1 cellular context compared by ENCODE assay signal in the genomic region with DNA sequence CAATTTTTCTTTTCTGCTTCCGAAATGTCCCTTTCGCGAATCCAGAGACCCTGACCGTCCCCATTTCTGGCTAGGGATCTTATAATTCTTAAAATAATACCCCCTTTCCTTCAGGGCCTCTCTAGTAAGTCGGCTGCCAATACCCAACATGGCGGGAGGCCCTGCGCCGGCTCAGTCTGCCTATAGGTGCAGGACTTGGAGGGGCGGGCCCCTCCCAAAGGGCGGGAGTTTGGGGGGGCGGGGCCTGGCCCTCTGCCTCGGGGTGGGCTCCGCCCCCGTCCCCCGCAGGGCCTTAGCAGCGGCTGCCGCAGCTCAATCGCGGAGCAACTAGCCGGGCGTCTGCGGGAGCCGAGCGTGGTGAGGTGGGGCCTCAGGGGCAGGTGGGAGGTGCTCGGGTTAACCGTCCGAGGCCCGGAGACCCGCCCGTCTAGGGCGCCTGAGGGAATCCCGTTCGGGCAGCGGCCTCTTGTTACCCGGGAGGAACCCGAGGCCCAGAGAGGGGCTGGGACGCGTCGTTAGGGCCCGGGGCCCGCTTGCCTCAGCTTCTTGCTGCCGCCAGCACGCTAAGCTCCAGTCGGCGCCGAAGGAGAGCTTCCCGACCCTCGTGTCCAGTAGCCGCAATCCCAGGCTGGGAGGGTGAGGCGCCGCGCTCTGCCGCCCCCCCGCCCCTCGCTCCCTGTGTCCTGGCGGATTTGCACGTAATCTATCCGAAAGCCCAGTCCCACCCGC.
TF ChIP-seq lines count a peak whose summit lies in the region.

A gene with protein sequence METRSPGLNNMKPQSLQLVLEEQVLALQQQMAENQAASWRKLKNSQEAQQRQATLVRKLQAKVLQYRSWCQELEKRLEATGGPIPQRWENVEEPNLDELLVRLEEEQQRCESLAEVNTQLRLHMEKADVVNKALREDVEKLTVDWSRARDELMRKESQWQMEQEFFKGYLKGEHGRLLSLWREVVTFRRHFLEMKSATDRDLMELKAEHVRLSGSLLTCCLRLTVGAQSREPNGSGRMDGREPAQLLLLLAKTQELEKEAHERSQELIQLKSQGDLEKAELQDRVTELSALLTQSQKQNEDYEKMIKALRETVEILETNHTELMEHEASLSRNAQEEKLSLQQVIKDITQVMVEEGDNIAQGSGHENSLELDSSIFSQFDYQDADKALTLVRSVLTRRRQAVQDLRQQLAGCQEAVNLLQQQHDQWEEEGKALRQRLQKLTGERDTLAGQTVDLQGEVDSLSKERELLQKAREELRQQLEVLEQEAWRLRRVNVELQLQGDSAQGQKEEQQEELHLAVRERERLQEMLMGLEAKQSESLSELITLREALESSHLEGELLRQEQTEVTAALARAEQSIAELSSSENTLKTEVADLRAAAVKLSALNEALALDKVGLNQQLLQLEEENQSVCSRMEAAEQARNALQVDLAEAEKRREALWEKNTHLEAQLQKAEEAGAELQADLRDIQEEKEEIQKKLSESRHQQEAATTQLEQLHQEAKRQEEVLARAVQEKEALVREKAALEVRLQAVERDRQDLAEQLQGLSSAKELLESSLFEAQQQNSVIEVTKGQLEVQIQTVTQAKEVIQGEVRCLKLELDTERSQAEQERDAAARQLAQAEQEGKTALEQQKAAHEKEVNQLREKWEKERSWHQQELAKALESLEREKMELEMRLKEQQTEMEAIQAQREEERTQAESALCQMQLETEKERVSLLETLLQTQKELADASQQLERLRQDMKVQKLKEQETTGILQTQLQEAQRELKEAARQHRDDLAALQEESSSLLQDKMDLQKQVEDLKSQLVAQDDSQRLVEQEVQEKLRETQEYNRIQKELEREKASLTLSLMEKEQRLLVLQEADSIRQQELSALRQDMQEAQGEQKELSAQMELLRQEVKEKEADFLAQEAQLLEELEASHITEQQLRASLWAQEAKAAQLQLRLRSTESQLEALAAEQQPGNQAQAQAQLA (N-terminal part only) (plus strand): TSS at position 718 of the 729 bp plus-strand sequence. CDS start 6,770 bp downstream, outside the sequence.

TF ChIP-seq in GM12878, 131 proteins besides CTCF, POLR2A, EP300 and RAD21 (continued from another document):
- TF ChIP-seq, protein P1, sequence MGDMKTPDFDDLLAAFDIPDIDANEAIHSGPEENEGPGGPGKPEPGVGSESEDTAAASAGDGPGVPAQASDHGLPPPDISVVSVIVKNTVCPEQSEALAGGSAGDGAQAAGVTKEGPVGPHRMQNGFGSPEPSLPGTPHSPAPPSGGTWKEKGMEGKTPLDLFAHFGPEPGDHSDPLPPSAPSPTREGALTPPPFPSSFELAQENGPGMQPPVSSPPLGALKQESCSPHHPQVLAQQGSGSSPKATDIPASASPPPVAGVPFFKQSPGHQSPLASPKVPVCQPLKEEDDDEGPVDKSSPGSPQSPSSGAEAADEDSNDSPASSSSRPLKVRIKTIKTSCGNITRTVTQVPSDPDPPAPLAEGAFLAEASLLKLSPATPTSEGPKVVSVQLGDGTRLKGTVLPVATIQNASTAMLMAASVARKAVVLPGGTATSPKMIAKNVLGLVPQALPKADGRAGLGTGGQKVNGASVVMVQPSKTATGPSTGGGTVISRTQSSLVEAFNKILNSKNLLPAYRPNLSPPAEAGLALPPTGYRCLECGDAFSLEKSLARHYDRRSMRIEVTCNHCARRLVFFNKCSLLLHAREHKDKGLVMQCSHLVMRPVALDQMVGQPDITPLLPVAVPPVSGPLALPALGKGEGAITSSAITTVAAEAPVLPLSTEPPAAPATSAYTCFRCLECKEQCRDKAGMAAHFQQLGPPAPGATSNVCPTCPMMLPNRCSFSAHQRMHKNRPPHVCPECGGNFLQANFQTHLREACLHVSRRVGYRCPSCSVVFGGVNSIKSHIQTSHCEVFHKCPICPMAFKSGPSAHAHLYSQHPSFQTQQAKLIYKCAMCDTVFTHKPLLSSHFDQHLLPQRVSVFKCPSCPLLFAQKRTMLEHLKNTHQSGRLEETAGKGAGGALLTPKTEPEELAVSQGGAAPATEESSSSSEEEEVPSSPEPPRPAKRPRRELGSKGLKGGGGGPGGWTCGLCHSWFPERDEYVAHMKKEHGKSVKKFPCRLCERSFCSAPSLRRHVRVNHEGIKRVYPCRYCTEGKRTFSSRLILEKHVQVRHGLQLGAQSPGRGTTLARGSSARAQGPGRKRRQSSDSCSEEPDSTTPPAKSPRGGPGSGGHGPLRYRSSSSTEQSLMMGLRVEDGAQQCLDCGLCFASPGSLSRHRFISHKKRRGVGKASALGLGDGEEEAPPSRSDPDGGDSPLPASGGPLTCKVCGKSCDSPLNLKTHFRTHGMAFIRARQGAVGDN (IDR thresholded peaks at IDR 0.05) = no peak
- TF ChIP-seq MTA2 (IDR thresholded peaks at IDR 0.05; ENCODE audit: low read depth) (no peak), BACH1 (IDR thresholded peaks at IDR 0.05; ENCODE audit: borderline replicate concordance) (0 out of 2 replicates have a peak, but pooled peaks have one; percentile 39), YBX1 (IDR thresholded peaks at IDR 0.05) (no peak), GABPA (IDR thresholded peaks at IDR 0.05; ENCODE audit: low read depth) (no peak), HCFC1 (IDR thresholded peaks at IDR 0.05; ENCODE audit: low read length) (0 out of 2 replicates have a peak, but pooled peaks have one; percentile 8), RFX5 (IDR thresholded peaks at IDR 0.05; ENCODE audit: low read depth, low read length) (no peak), SMAD5 (IDR thresholded peaks at IDR 0.05; ENCODE audit: low read depth) (no peak), SMARCA5 (IDR thresholded peaks at IDR 0.05) (no peak), TCF12 (IDR thresholded peaks at IDR 0.05; ENCODE audit: low read depth, low read length) (no peak), FOXK2 (IDR thresholded peaks at IDR 0.05) (no peak), BCL11A (IDR thresholded peaks at IDR 0.05; ENCODE audit: low read depth, low read length) (no peak), NFIC (IDR thresholded peaks at IDR 0.05; ENCODE audit: low read depth, low read length) (no peak), GATAD2B (conservative IDR thresholded peaks at IDR 0.05; ENCODE audit: low read depth) (peak; percentile 50), FOS (IDR thresholded peaks at IDR 0.05; ENCODE audit: borderline replicate concordance, extremely low read depth, insufficient read length) (no peak), WRNIP1 (IDR thresholded peaks at IDR 0.05; ENCODE audit: borderline replicate concordance, low read depth, low read length) (no peak), SUPT20H (IDR thresholded peaks at IDR 0.05; ENCODE audit: borderline replicate concordance, control insufficient read depth, low read depth, low read length) (no peak), RUNX3 (IDR thresholded peaks at IDR 0.05; ENCODE audit: low read length) (no peak; the same call in 1 of the 2 replicates), NBN (IDR thresholded peaks at IDR 0.05) (no peak), CEBPB (IDR thresholded peaks at IDR 0.05; ENCODE audit: borderline replicate concordance in 1 of 2, low read depth in 2 of 2, low read length in 2 of 2) (no peak)
- TF ChIP-seq, protein P2, sequence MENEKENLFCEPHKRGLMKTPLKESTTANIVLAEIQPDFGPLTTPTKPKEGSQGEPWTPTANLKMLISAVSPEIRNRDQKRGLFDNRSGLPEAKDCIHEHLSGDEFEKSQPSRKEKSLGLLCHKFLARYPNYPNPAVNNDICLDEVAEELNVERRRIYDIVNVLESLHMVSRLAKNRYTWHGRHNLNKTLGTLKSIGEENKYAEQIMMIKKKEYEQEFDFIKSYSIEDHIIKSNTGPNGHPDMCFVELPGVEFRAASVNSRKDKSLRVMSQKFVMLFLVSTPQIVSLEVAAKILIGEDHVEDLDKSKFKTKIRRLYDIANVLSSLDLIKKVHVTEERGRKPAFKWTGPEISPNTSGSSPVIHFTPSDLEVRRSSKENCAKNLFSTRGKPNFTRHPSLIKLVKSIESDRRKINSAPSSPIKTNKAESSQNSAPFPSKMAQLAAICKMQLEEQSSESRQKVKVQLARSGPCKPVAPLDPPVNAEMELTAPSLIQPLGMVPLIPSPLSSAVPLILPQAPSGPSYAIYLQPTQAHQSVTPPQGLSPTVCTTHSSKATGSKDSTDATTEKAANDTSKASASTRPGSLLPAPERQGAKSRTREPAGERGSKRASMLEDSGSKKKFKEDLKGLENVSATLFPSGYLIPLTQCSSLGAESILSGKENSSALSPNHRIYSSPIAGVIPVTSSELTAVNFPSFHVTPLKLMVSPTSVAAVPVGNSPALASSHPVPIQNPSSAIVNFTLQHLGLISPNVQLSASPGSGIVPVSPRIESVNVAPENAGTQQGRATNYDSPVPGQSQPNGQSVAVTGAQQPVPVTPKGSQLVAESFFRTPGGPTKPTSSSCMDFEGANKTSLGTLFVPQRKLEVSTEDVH (IDR thresholded peaks at IDR 0.05; ENCODE audit: low read depth, partially characterized antibody) = no peak
- TF ChIP-seq, protein P3, sequence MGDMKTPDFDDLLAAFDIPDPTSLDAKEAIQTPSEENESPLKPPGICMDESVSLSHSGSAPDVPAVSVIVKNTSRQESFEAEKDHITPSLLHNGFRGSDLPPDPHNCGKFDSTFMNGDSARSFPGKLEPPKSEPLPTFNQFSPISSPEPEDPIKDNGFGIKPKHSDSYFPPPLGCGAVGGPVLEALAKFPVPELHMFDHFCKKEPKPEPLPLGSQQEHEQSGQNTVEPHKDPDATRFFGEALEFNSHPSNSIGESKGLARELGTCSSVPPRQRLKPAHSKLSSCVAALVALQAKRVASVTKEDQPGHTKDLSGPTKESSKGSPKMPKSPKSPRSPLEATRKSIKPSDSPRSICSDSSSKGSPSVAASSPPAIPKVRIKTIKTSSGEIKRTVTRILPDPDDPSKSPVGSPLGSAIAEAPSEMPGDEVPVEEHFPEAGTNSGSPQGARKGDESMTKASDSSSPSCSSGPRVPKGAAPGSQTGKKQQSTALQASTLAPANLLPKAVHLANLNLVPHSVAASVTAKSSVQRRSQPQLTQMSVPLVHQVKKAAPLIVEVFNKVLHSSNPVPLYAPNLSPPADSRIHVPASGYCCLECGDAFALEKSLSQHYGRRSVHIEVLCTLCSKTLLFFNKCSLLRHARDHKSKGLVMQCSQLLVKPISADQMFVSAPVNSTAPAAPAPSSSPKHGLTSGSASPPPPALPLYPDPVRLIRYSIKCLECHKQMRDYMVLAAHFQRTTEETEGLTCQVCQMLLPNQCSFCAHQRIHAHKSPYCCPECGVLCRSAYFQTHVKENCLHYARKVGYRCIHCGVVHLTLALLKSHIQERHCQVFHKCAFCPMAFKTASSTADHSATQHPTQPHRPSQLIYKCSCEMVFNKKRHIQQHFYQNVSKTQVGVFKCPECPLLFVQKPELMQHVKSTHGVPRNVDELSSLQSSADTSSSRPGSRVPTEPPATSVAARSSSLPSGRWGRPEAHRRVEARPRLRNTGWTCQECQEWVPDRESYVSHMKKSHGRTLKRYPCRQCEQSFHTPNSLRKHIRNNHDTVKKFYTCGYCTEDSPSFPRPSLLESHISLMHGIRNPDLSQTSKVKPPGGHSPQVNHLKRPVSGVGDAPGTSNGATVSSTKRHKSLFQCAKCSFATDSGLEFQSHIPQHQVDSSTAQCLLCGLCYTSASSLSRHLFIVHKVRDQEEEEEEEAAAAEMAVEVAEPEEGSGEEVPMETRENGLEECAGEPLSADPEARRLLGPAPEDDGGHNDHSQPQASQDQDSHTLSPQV (IDR thresholded peaks at IDR 0.05) = no peak
- TF ChIP-seq, protein P4, sequence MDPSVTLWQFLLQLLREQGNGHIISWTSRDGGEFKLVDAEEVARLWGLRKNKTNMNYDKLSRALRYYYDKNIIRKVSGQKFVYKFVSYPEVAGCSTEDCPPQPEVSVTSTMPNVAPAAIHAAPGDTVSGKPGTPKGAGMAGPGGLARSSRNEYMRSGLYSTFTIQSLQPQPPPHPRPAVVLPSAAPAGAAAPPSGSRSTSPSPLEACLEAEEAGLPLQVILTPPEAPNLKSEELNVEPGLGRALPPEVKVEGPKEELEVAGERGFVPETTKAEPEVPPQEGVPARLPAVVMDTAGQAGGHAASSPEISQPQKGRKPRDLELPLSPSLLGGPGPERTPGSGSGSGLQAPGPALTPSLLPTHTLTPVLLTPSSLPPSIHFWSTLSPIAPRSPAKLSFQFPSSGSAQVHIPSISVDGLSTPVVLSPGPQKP (IDR thresholded peaks at IDR 0.05; ENCODE audit: low read depth, low read length) = no peak
- TF ChIP-seq, protein P5, sequence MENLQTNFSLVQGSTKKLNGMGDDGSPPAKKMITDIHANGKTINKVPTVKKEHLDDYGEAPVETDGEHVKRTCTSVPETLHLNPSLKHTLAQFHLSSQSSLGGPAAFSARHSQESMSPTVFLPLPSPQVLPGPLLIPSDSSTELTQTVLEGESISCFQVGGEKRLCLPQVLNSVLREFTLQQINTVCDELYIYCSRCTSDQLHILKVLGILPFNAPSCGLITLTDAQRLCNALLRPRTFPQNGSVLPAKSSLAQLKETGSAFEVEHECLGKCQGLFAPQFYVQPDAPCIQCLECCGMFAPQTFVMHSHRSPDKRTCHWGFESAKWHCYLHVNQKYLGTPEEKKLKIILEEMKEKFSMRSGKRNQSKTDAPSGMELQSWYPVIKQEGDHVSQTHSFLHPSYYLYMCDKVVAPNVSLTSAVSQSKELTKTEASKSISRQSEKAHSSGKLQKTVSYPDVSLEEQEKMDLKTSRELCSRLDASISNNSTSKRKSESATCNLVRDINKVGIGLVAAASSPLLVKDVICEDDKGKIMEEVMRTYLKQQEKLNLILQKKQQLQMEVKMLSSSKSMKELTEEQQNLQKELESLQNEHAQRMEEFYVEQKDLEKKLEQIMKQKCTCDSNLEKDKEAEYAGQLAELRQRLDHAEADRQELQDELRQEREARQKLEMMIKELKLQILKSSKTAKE (IDR thresholded peaks at IDR 0.05; ENCODE audit: low read depth, poor library complexity, severe bottlenecking) = no peak
